In genomic region chr7:46681865-46682503, GRCh38 we compare ENCODE assay signal across 19 cellular contexts.
DNase-seq lines count a peak whose midpoint lies in the region; ATAC-seq and TF ChIP-seq lines count a peak whose summit lies in the region.
"Had no signal": no experiment of that assay in that cellular context is flagged by ENCODE, and none has a peak within 500 bp of the region (broad histone marks: within the 10 kb centered on the region; RNA-seq: fewer than 3 reads in every experiment).

No MANE protein-coding gene starts in this region.

- ATAC-seq in left ventricle myocardium superior (peak; percentile 87), GM21447 (IDR thresholded peaks at IDR 0.05; ENCODE audit: unreplicated experiment) (no peak), HG02885 (IDR thresholded peaks at IDR 0.05; ENCODE audit: poor library complexity, unreplicated experiment) (no peak)

- H3K4me1 ChIP-seq in mammary epithelial cell (ENCODE audit: insufficient read depth, low read length) (peaks cover 7% of the 10 kb centered on the region), breast epithelium (no peaks in the 10 kb centered on the region), adipocyte (ENCODE audit: control insufficient read depth, insufficient read depth, low read length) (peaks cover 19% of the 10 kb centered on the region)

- H3K4me3 ChIP-seq in mammary epithelial cell (replicated peaks in 1 of 3; ENCODE audit: insufficient read depth in 1 of 3, low read depth in 2 of 3, low read length in 3 of 3) (no peak overlapping the region), breast epithelium (no peak overlapping the region), adipocyte (ENCODE audit: low read length) (peak overlapping the region; percentile 0)
- H3K4me3 ChIP-seq: SJCRH30, upper lobe of left lung had no signal

- H3K9me3 ChIP-seq in mammary epithelial cell (replicated peaks; ENCODE audit: insufficient read depth, low read length) (no peaks in the 10 kb centered on the region), breast epithelium (no peaks in the 10 kb centered on the region), adipocyte (ENCODE audit: control insufficient read depth, low read length) (no peaks in the 10 kb centered on the region)
- H3K9me3 ChIP-seq: SJCRH30, upper lobe of left lung had no signal

- H3K27me3 ChIP-seq in mammary epithelial cell (ENCODE audit: insufficient read depth, low read length) (no peaks in the 10 kb centered on the region), breast epithelium (no peaks in the 10 kb centered on the region), adipocyte (replicated peaks; ENCODE audit: control insufficient read depth, insufficient read depth, low read length) (no peaks in the 10 kb centered on the region)
- H3K27me3 ChIP-seq: SJCRH30, upper lobe of left lung had no signal

- intact Hi-C loops in mammary epithelial cell (cut with micrococcal nuclease) = no loop called here
- intact Hi-C loops in breast epithelium (cut with DNase I; ENCODE audit: low total_unique reads) = no loop called here
- intact Hi-C loops in left ventricle myocardium superior (cut with micrococcal nuclease) = no loop called here

- H3K79me2 ChIP-seq in mammary epithelial cell (ENCODE audit: insufficient read depth, low read length) = no peaks in the 10 kb centered on the region

- no peak overlapping the region for H3K27ac ChIP-seq in mammary epithelial cell (ENCODE audit: insufficient read depth, low read depth, low read length)
- H3K27ac ChIP-seq in breast epithelium = no peak overlapping the region
- H3K27ac ChIP-seq: SJCRH30, upper lobe of left lung had no signal

- no peak for TF ChIP-seq POLR2A in breast epithelium (IDR thresholded peaks at IDR 0.05)

- H3K36me3 ChIP-seq in mammary epithelial cell (ENCODE audit: insufficient read depth, low read length) = no peaks in the 10 kb centered on the region
- no peaks in the 10 kb centered on the region for H3K36me3 ChIP-seq in breast epithelium
- H3K36me3 ChIP-seq in adipocyte (ENCODE audit: control insufficient read depth, insufficient read depth, low read length, severe bottlenecking) = no peaks in the 10 kb centered on the region
- H3K36me3 ChIP-seq: SJCRH30, upper lobe of left lung had no signal

- H3K9ac ChIP-seq in mammary epithelial cell (ENCODE audit: insufficient read depth, low read length) (no peak overlapping the region), adipocyte (ENCODE audit: low read length) (peak overlapping the region; percentile 39)

- 49% methylated on average over 11 of the region's 12 CpGs for WGBS in mammary epithelial cell (ENCODE audit: low coverage, missing lambda C conversion rate)

- no peaks in the 10 kb centered on the region for H4K20me1 ChIP-seq in mammary epithelial cell (ENCODE audit: insufficient read depth, low read length)

- no peak overlapping the region for H3K4me2 ChIP-seq in mammary epithelial cell (ENCODE audit: insufficient read depth, low read depth, low read length)

- in situ Hi-C loops in mammary epithelial cell (cut with MboI; ENCODE audit: low sequenced_read_pairs in 2 of 2) (no loop called here), GM13977 (cut with MboI; ENCODE audit: low pct_unique_long_range_greater_than_20kb, low sequenced_read_pairs, unreplicated experiment) (no loop called here)

- no TSS peak for BruUV-seq in mammary epithelial cell (replicated peaks; lab: Mats Ljungman, UMichigan)

- H2AFZ ChIP-seq in mammary epithelial cell (ENCODE audit: low read depth, low read length) = peak overlapping the region; percentile 3

- TF ChIP-seq CTCF in mammary epithelial cell (conservative IDR thresholded peaks at IDR 0.05 in 1 of 2, IDR thresholded peaks at IDR 0.05 in 1 of 2; ENCODE audit: extremely low read depth in 1 of 2, insufficient read depth in 1 of 2, low read depth in 1 of 2, low read length in 2 of 2) = no peak
- no peak for TF ChIP-seq CTCF in breast epithelium (IDR thresholded peaks at IDR 0.05)
- TF ChIP-seq CTCF in GM13977 (IDR thresholded peaks at IDR 0.05; ENCODE audit: extremely low read depth, insufficient read depth, missing control alignments) = no peak

- CTCF ChIA-PET in mammary epithelial cell (lab: Charles Lee; ENCODE audit: low non-redundant PET) = interaction anchor here (0.6 kb wide), 1 partner anchor 290 kb away, joined by 3 read pairs; no protein-coding TSS in a partner anchor

- DNase-seq in mammary epithelial cell = no peak
- DNase-seq in breast epithelium (ENCODE audit: low spot score in 2 of 2) = no peak
- no peak for DNase-seq in adipocyte (ENCODE audit: low read depth)
- DNase-seq in left ventricle myocardium superior = peak; percentile 63
- peak; percentile 48 for DNase-seq in ureter (ENCODE audit: low spot score)
- DNase-seq in GM13977 (ENCODE audit: low spot score) = no peak
- DNase-seq: 8988T; activated CD4-positive, alpha-beta T cell treated with anti-CD3 and anti-CD28 coated beads, Interleukin-2, amount 10 ng/mL, durations not matched to agents 24 days and 14 days; activated naive CD4-positive, alpha-beta T cell treated with Interleukin-2 at 50 U/mL for 16 hours; CD4-positive, alpha-beta T cell; cortex of kidney; DMS79; NCI-H2081; OCI-M1; SJCRH30; stimulated activated naive CD4-positive, alpha-beta T cell treated with Interleukin-2 at 50 U/mL for 16 hours had no signal

- dilution Hi-C loops in mammary epithelial cell (cut with HindIII; ENCODE audit: low sequenced_read_pairs) = no loop called here

Comparison
In these comparisons a context has a peak if more than half of its experiments do, and no peak if none do; other contexts are left out.
1. DNase-seq: peak in left ventricle myocardium superior (single experiment) and ureter (single experiment); none in mammary epithelial cell (single experiment), breast epithelium (0 of 2), adipocyte (single experiment) and GM13977 (single experiment).